20 cellular contexts compared by ENCODE assay signal in genomic region chr13:112729408-112729807, GRCh38. TPM values are rescaled to one million over a fixed set of nuclear protein-coding genes. Genes with fewer than 3 reads are reported as not detected.
DNase-seq lines count a peak whose midpoint lies in the region; ATAC-seq and TF ChIP-seq lines count a peak whose summit lies in the region.
"Had no signal": no experiment of that assay in that cellular context is flagged by ENCODE, and none has a peak within 500 bp of the region (broad histone marks: within the 10 kb centered on the region; RNA-seq: fewer than 3 reads in every experiment).

No MANE protein-coding gene starts in this region.

- H3K4me3 ChIP-seq in fibroblast of pulmonary artery (replicated peaks; ENCODE audit: low read depth, low read length) (no peak overlapping the region), psoas muscle (no peak overlapping the region)
- H3K4me3 ChIP-seq: dorsolateral prefrontal cortex, esophagus squamous epithelium, tibial nerve had no signal

- WGBS in psoas muscle, 3 donors, result 58 to 77% (median 63%) methylated on average over 22 of the region's 22 CpGs

- TF ChIP-seq CTCF in fibroblast of pulmonary artery (IDR thresholded peaks at IDR 0.05; ENCODE audit: low read length, missing control alignments) (no peak), psoas muscle (IDR thresholded peaks at IDR 0.05) (no peak)

- H3K36me3 ChIP-seq in psoas muscle (ENCODE audit: insufficient read depth in 1 of 2, low read depth in 1 of 2), result no peaks in the 10 kb centered on the region
- H3K36me3 ChIP-seq: esophagus squamous epithelium had no signal

- ATAC-seq in psoas muscle (peak; percentile 69 to 85 (median 79)), GM21447 (IDR thresholded peaks at IDR 0.05; ENCODE audit: unreplicated experiment) (no peak), HG03521 (IDR thresholded peaks at IDR 0.05; ENCODE audit: unreplicated experiment) (no peak)

- no peaks in the 10 kb centered on the region for H3K27me3 ChIP-seq in psoas muscle (ENCODE audit: insufficient read depth in 3 of 3, low read length in 2 of 3)
- H3K27me3 ChIP-seq: dorsolateral prefrontal cortex, esophagus squamous epithelium, neutrophil, tibial nerve had no signal

- DNase-seq in ELF-1 (ENCODE audit: low read depth, low spot score) (peak; percentile 48), fibroblast of pulmonary artery (ENCODE audit: low read depth) (peak; percentile 17), islet precursor cell (peak; percentile 48), psoas muscle (peak; percentile 50 to 85), NCI-H2196 treated with DMSO at 0.1 percent for 48 hours (lab: John Stamatoyannopoulos, UW; ENCODE audit: unreplicated experiment) (no peak), HuH-7 (ENCODE audit: low spot score) (no peak)
- DNase-seq: 8988T; activated CD4-positive, alpha-beta T cell treated with anti-CD3 and anti-CD28 coated beads for 48 hours; Calu3; esophagus squamous epithelium; immature natural killer cell; midbrain; NCI-H1105; NCI-H526; stimulated activated naive CD4-positive, alpha-beta T cell had no signal

- intact Hi-C loops in psoas muscle (cut with DNase I), result loop anchor here (5.0 kb wide), 1 partner anchor 37 kb away; the partner anchor contains the start of gene ATP11A (in 2 of the 2)

- H3K4me1 ChIP-seq in psoas muscle, result peaks cover 54% of the 10 kb centered on the region

- H3K27ac ChIP-seq in psoas muscle, result peak overlapping the region; percentile 83
- H3K27ac ChIP-seq: esophagus squamous epithelium, neutrophil, tibial nerve had no signal

- no peaks in the 10 kb centered on the region for H3K9me3 ChIP-seq in psoas muscle
- H3K9me3 ChIP-seq: esophagus squamous epithelium, neutrophil, tibial nerve had no signal

RNA-seq across cellular contexts. Expression of gene ATP11A, which starts 39.6 kb away (rescaled TPM):
- total RNA-seq in psoas muscle, result 10 to 100 TPM; 26.4 to 48.6 (median 28.7) TPM
- polyA plus RNA-seq in psoas muscle, result 10 to 100 TPM in 1 of 3 donors, 1 to 10 TPM in 2; 3.9 to 15.1 (median 5.6) TPM

Comparison
In these comparisons a context has a peak if more than half of its experiments do, and no peak if none do; other contexts are left out.
1. DNase-seq: peak in ELF-1 (single experiment), fibroblast of pulmonary artery (single experiment), islet precursor cell (single experiment) and psoas muscle (2 of 2); none in NCI-H2196 treated with DMSO at 0.1 percent for 48 hours (single experiment) and HuH-7 (single experiment).
2. ATAC-seq: peak in psoas muscle (4 of 4); none in GM21447 (single experiment) and HG03521 (single experiment).